ENCODE assay signal across 17 cellular contexts in the genomic region with DNA sequence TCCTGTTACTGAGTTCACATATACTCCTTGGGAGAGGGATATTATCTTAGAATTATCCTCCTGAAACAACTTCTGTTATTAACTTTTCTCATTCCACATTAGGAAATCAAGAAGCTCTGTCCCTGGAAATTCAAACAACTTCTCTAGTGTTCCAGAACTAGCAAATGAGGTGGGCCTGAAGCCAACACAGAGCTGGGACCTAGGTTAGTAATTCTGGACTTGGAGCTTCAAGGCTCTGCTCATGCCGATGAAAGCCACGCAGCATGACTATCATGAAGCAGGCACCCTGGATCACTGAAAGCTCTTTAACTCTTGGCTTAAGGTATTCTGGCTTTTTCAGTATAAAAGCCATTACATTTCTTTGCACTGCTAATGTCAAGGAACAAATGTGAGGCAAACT.
A peak's percentile ranks its signal among the peaks of the same experiment; 100 is the strongest.
DNase-seq lines count a peak whose midpoint lies in the region; ATAC-seq and TF ChIP-seq lines count a peak whose summit lies in the region.
"Had no signal": no experiment of that assay in that cellular context is flagged by ENCODE, and none has a peak within 500 bp of the region (broad histone marks: within the 10 kb centered on the region; RNA-seq: fewer than 3 reads in every experiment).

No MANE protein-coding gene starts in this region.

- no peak overlapping the region for H3K27ac ChIP-seq in PC-9
- H3K27ac ChIP-seq: 22Rv1, BLaER1, RWPE1 had no signal

- peaks cover 18% of the 10 kb centered on the region for H3K9me3 Mint-ChIP-seq in nephron
- peaks cover 0 to 7% (median 4%) of the 10 kb centered on the region in 3 donors for H3K9me3 Mint-ChIP-seq in T-cell
- H3K9me3 Mint-ChIP-seq: CD8-positive, alpha-beta T cell had no signal

- H3K9me3 ChIP-seq in PC-9 (ENCODE audit: insufficient read depth, low read depth): no peaks in the 10 kb centered on the region
- H3K9me3 ChIP-seq: BLaER1 had no signal

- H3F3A ChIP-seq in PC-9 (ENCODE audit: insufficient read depth, low read depth): no peaks in the 10 kb centered on the region

- POLR2A ChIA-PET in PC-9 (lab: Charles Lee; ENCODE audit: unreplicated experiment): no interaction called here
- POLR2A ChIA-PET in T-cell (lab: Charles Lee): no interaction called here

- H3K4me1 Mint-ChIP-seq in nephron (peaks cover 16% of the 10 kb centered on the region), T-cell (no peaks in the 10 kb centered on the region)

- H3K36me3 ChIP-seq in PC-9 (ENCODE audit: low read depth): no peaks in the 10 kb centered on the region
- H3K36me3 ChIP-seq: BLaER1 had no signal

- intact Hi-C loops in PC-9 (cut with micrococcal nuclease; ENCODE audit: unreplicated experiment): no loop called here
- intact Hi-C loops in left ventricle myocardium superior (cut with micrococcal nuclease): no loop called here

- no peak for ATAC-seq in T-cell (replicated peaks in 1 of 4)
- no peak for ATAC-seq in left ventricle myocardium superior
- ATAC-seq: CD8-positive, alpha-beta T cell had no signal

- H3K36me3 Mint-ChIP-seq in nephron (ENCODE audit: low read depth) (no peaks in the 10 kb centered on the region), T-cell (no peaks in the 10 kb centered on the region)
- H3K36me3 Mint-ChIP-seq: CD8-positive, alpha-beta T cell had no signal

- TF ChIP-seq CTCF in nephron (IDR thresholded peaks at IDR 0.05; ENCODE audit: unreplicated experiment in 3 of 3) (no peak), PC-9 (conservative IDR thresholded peaks at IDR 0.05) (no peak)

- H3K4me2 ChIP-seq in PC-9: no peak overlapping the region
- H3K4me2 ChIP-seq: BLaER1 had no signal

- H3K27ac Mint-ChIP-seq in nephron (peak overlapping the region; percentile 78 to 83 (median 82)), T-cell (no peak overlapping the region)
- H3K27ac Mint-ChIP-seq: CD8-positive, alpha-beta T cell had no signal

- H3K4me3 ChIP-seq in PC-9: no peak overlapping the region
- H3K4me3 ChIP-seq: BLaER1 had no signal

- DNase-seq in DMS53 (lab: John Stamatoyannopoulos, UW) (peak; percentile 67), DMS53 treated with DMSO at 0.1 percent for 48 hours (lab: John Stamatoyannopoulos, UW; ENCODE audit: unreplicated experiment) (no peak), cerebellar cortex (ENCODE audit: low spot score) (peak; percentile 86), PC-9 (no peak), T-cell (no peak), left ventricle myocardium superior (no peak), hippocampal formation (lab: John Stamatoyannopoulos, UW) (no peak)
- DNase-seq: CD8-positive, alpha-beta T cell; DND-41; GOT3; NCI-H1436; NCI-H2227 treated with DMSO at 0.1 percent for 48 hours; NCI-H524 had no signal

- H3K27me3 Mint-ChIP-seq in nephron (ENCODE audit: low read depth) (no peaks in the 10 kb centered on the region), T-cell (peaks cover 10 to 11% of the 10 kb centered on the region in 2 donors)

- H3K27me3 ChIP-seq in PC-9 (ENCODE audit: insufficient read depth, low read depth): no peaks in the 10 kb centered on the region
- H3K27me3 ChIP-seq: BLaER1 had no signal

- H3K79me2 ChIP-seq in PC-9 (ENCODE audit: low read depth): no peaks in the 10 kb centered on the region

- H3K4me3 Mint-ChIP-seq in nephron (no peak overlapping the region), T-cell (no peak overlapping the region)
- H3K4me3 Mint-ChIP-seq: CD8-positive, alpha-beta T cell had no signal

- no peaks in the 10 kb centered on the region for H4K20me1 ChIP-seq in PC-9 (ENCODE audit: insufficient read depth)
- H4K20me1 ChIP-seq: BLaER1 had no signal

- CTCF ChIA-PET in PC-9 (lab: Charles Lee): no interaction called here
- CTCF ChIA-PET in T-cell (lab: Charles Lee): interaction anchor here in 1 of 2 donors (0.7 kb wide), 1 partner anchor 9 kb away, joined by 4 read pairs; no protein-coding TSS in a partner anchor

- no peaks in the 10 kb centered on the region for H3K4me1 ChIP-seq in PC-9 (replicated peaks; ENCODE audit: insufficient read depth)
- H3K4me1 ChIP-seq: BLaER1 had no signal

- BruUV-seq in PC-9 (replicated peaks; lab: Mats Ljungman, UMichigan): no TSS peak

- H2AFZ ChIP-seq in PC-9: no peak overlapping the region

- H3K9me2 ChIP-seq in PC-9 (ENCODE audit: insufficient read depth): no peaks in the 10 kb centered on the region

Comparison
In these comparisons a context has a peak if more than half of its experiments do, and no peak if none do; other contexts are left out.
1. DNase-seq: peak in DMS53 (single experiment) and cerebellar cortex (single experiment); none in DMS53 treated with DMSO at 0.1 percent for 48 hours (single experiment), PC-9 (0 of 2), T-cell (0 of 34), left ventricle myocardium superior (single experiment) and hippocampal formation (0 of 2).
2. H3K27ac Mint-ChIP-seq: peak in nephron (3 of 3); none in T-cell (0 of 2).